In genomic region chr17:6879576-6879975, GRCh38 we compare ENCODE assay signal across 12 cellular contexts. TPM values are rescaled to one million over a fixed set of nuclear protein-coding genes. Genes with fewer than 3 reads are reported as not detected.
DNase-seq lines count a peak whose midpoint lies in the region; TF ChIP-seq lines count a peak whose summit lies in the region.
"Not testable (repeated sequence)": the region's sequence is repeated elsewhere in the genome, so short reads cannot be mapped to it uniquely, and the experiment has no call there.
"Had no signal": no experiment of that assay in that cellular context is flagged by ENCODE, and none has a peak within 500 bp of the region (broad histone marks: within the 10 kb centered on the region; RNA-seq: fewer than 3 reads in every experiment).

No MANE protein-coding gene starts in this region.

- H3K36me3 ChIP-seq in A673 (ENCODE audit: insufficient read depth, low read length, poor library complexity, severe bottlenecking): not testable (repeated sequence)

- CTCF ChIA-PET in A673 (lab: Charles Lee): interaction anchor here (0.7 kb wide), 1 partner anchor 125 kb away, joined by 4 read pairs; no protein-coding TSS in a partner anchor

- H3K4me3 Mint-ChIP-seq in endothelial cell (ENCODE audit: unreplicated experiment): not testable (repeated sequence)

- H3K9me3 Mint-ChIP-seq in endothelial cell (ENCODE audit: unreplicated experiment): not testable (repeated sequence)

- BruUV-seq in A673 (replicated peaks; lab: Mats Ljungman, UMichigan): not testable (repeated sequence)

- not testable (repeated sequence) for H3K27me3 ChIP-seq in A673 (replicated peaks; ENCODE audit: insufficient read depth, low read depth, low read length, poor library complexity)

- H3K4me1 ChIP-seq in A673 (ENCODE audit: insufficient read depth, low read length, poor library complexity, severe bottlenecking): not testable (repeated sequence)

- H3K27me3 Mint-ChIP-seq in endothelial cell (ENCODE audit: unreplicated experiment): not testable (repeated sequence)

- H3K4me3 ChIP-seq in A673 (ENCODE audit: low read depth, low read length, poor library complexity, severe bottlenecking); epithelial cell of esophagus (ENCODE audit: low read length): not testable (repeated sequence)

- DNase-seq in A673 (ENCODE audit: low spot score) (peak; percentile 32), astrocyte of the hippocampus (ENCODE audit: low read depth, low spot score) (peak; percentile 12), dermis blood vessel endothelial cell (peak; percentile 28), epithelial cell of esophagus (ENCODE audit: low read depth) (peak; percentile 25), lung microvascular endothelial cell (ENCODE audit: low read depth in 2 of 2) (peak; percentile 26 to 68)
- DNase-seq in endothelial cell (ENCODE audit: low spot score): not testable (repeated sequence)

- peaks cover 15% of the 10 kb centered on the region for H3K4me1 Mint-ChIP-seq in endothelial cell (ENCODE audit: unreplicated experiment)

- peak overlapping the region; percentile 90 for H3K27ac Mint-ChIP-seq in endothelial cell (ENCODE audit: unreplicated experiment)

- H3K36me3 Mint-ChIP-seq in endothelial cell (ENCODE audit: low read depth, unreplicated experiment): peaks cover 17% of the 10 kb centered on the region

- not testable (repeated sequence) for TF ChIP-seq CTCF in A673 (conservative IDR thresholded peaks at IDR 0.05; ENCODE audit: low read depth, low read length); endothelial cell (IDR thresholded peaks at IDR 0.05; ENCODE audit: unreplicated experiment); epithelial cell of esophagus (IDR thresholded peaks at IDR 0.05; ENCODE audit: insufficient read depth, low read depth, low read length, missing control alignments)

- POLR2A ChIA-PET in A673 (lab: Charles Lee; ENCODE audit: low non-redundant PET): not testable (repeated sequence)

- not testable (repeated sequence) for H3K9me3 ChIP-seq in A673 (ENCODE audit: low read depth, low read length, poor library complexity, severe bottlenecking)

- H3K27ac ChIP-seq in A673 (ENCODE audit: low read depth, low read length, poor library complexity, severe bottlenecking): peak overlapping the region; percentile 32

- intact Hi-C loops in A673 (cut with micrococcal nuclease; ENCODE audit: unreplicated experiment): not testable (repeated sequence)

RNA-seq across cellular contexts. Expression of gene TEKT1, which starts 48.0 kb away (rescaled TPM):
- total RNA-seq in A673 (2021): not detected in 2 replicates
- total RNA-seq in dermis blood vessel endothelial cell: not detected in 2 replicates
- total RNA-seq in endothelial cell (ENCODE audit: unreplicated experiment): 1.2 TPM
- not detected in 2 replicates for total RNA-seq in lung microvascular endothelial cell
- total RNA-seq: CD4-positive, alpha-beta memory T cell; CD4-positive, CD25-positive, alpha-beta regulatory T cell; CD8-positive, alpha-beta memory T cell; Daoy; G401; GM12878 had no signal
